Comparison of ENCODE assay signal across 8 cellular contexts in genomic region chr7:49645296-49645695, GRCh38.
"Had no signal": no experiment of that assay in that cellular context is flagged by ENCODE, and none has a peak within 500 bp of the region (broad histone marks: within the 10 kb centered on the region; RNA-seq: fewer than 3 reads in every experiment).

No MANE protein-coding gene starts in this region.

- H2AFZ ChIP-seq: GM23248 had no signal

- ATAC-seq: HCT116, HepG2 had no signal

- H3K9ac ChIP-seq: GM23248 had no signal

- H3K4me3 ChIP-seq: GM23248, HAP-1 had no signal

- DNase-seq: GM23248, H7, KBM-7 had no signal

- H3K36me3 ChIP-seq: HAP-1 had no signal

- H3K27ac Mint-ChIP-seq: IgD-negative memory B cell had no signal

- H3K4me1 Mint-ChIP-seq: IgD-negative memory B cell had no signal

- H3K27me3 Mint-ChIP-seq: IgD-negative memory B cell had no signal

- H3K27ac ChIP-seq: GM23248, HL-60 had no signal

- H3K4me1 ChIP-seq: HAP-1 had no signal

- H3K9me3 ChIP-seq: HAP-1 had no signal

- H3K4me3 Mint-ChIP-seq: IgD-negative memory B cell had no signal

- FAIRE-seq: HepG2 had no signal
